Comparison of ENCODE assay signal across 8 cellular contexts in genomic region chr3:52831500-52832301, GRCh38. TPM values are rescaled to one million over a fixed set of nuclear protein-coding genes. Genes with fewer than 3 reads are reported as not detected.
DNase-seq lines count a peak whose midpoint lies in the region; ATAC-seq, FAIRE-seq and TF ChIP-seq lines count a peak whose summit lies in the region.

No MANE protein-coding gene starts in this region.

- H3K9me3 Mint-ChIP-seq in progenitor cell of endocrine pancreas (ENCODE audit: low read depth), result no peaks in the 10 kb centered on the region

- POLR2A ChIA-PET in HCT116 (lab: Charles Lee) (no interaction called here), RWPE1 (lab: Yijun Ruan, JAX; ENCODE audit: low non-redundant PET) (no interaction called here)

- H3K4me3 ChIP-seq in HCT116 (replicated peaks in 1 of 2; ENCODE audit: low read depth in 1 of 2, low read length in 2 of 2), result peak overlapping the region; percentile 4 to 32; a peak in 2 of 4 replicates
- H3K4me3 ChIP-seq in small intestine (ENCODE audit: low read depth in 1 of 2, low read length in 2 of 2), result no peak overlapping the region
- no peak overlapping the region for H3K4me3 ChIP-seq in MM.1S (ENCODE audit: low read length)

- DNase-seq in HCT116 (ENCODE audit: low read depth, low spot score) (peak; percentile 68), RWPE1 (ENCODE audit: low spot score) (peak; percentile 60), fibroblast of peridontal ligament (ENCODE audit: extremely low read depth) (peak; percentile 72), small intestine (peak; percentile 66), progenitor cell of endocrine pancreas (ENCODE audit: low spot score, unreplicated experiment) (no peak), MM.1S (no peak)
- DNase-seq in NK-92 treated with Interleukin-12 subunit alpha and Interleukin-12 subunit beta, amount 100 ng/mL, for 24 hours (lab: John Stamatoyannopoulos, UW), result no peak

- WGBS in small intestine, 3 donors, result 32 to 53% (median 46%) methylated on average over 21 of the region's 21 CpGs

- RAD21 ChIA-PET in HCT116 (lab: Charles Lee; ENCODE audit: low non-redundant PET in 1 of 2, low total read pairs in 2 of 2, uncharacterized antibody in 2 of 2, unreplicated experiment in 2 of 2), result interaction anchor here in 1 of 2 experiments (1.1 kb wide), 1 partner anchor 12 kb away, joined by 3 read pairs; no protein-coding TSS in a partner anchor

- H3K27ac ChIP-seq in HCT116 (ENCODE audit: low read depth, low read length) (peak overlapping the region; percentile 21; the same call in 1 of the 2 replicates), RWPE1 (peak overlapping the region; percentile 55), small intestine (ENCODE audit: low read depth in 1 of 2, low read length in 1 of 2) (no peak overlapping the region), MM.1S (ENCODE audit: low read length) (no peak overlapping the region)

- TF ChIP-seq POLR2A in HCT116 (IDR thresholded peaks at IDR 0.05; ENCODE audit: borderline replicate concordance, extremely low read depth, insufficient read depth, insufficient read length), result no peak

- H3K4me1 Mint-ChIP-seq in progenitor cell of endocrine pancreas (ENCODE audit: low read depth), result peaks cover 14% of the 10 kb centered on the region

- no TSS peak for BruUV-seq in HCT116 (replicated peaks; lab: Mats Ljungman, UMichigan)

- peak overlapping the region; percentile 77 for H3K4me2 ChIP-seq in HCT116 (ENCODE audit: low read length)
- no peak overlapping the region for H3K4me2 ChIP-seq in MM.1S (ENCODE audit: low read depth, low read length)

- ATAC-seq in HCT116 (peak; percentile 87), GM18907 (IDR thresholded peaks at IDR 0.05; ENCODE audit: unreplicated experiment) (no peak)

- TF ChIP-seq CTCF in HCT116 (IDR thresholded peaks at IDR 0.05 in 2 of 3, conservative IDR thresholded peaks at IDR 0.05 in 1 of 3; ENCODE audit: borderline replicate concordance in 1 of 3, insufficient read depth in 1 of 3, low read depth in 2 of 3, low read length in 2 of 3) (no peak), RWPE1 (conservative IDR thresholded peaks at IDR 0.05; ENCODE audit: low read depth) (no peak), progenitor cell of endocrine pancreas (IDR thresholded peaks at IDR 0.05; ENCODE audit: unreplicated experiment) (no peak), MM.1S (IDR thresholded peaks at IDR 0.05; ENCODE audit: low read length) (no peak)

- peak overlapping the region; percentile 29 for H3K9ac ChIP-seq in HCT116 (ENCODE audit: low read length)
- no peak overlapping the region for H3K9ac ChIP-seq in MM.1S (ENCODE audit: low read length)

- H3K27me3 ChIP-seq in HCT116 (ENCODE audit: insufficient read depth, low read length) (no peaks in the 10 kb centered on the region), small intestine (ENCODE audit: control insufficient read depth in 2 of 2, insufficient read depth in 2 of 2, low read length in 2 of 2) (no peaks in the 10 kb centered on the region), MM.1S (replicated peaks; ENCODE audit: insufficient read depth, low read length) (no peaks in the 10 kb centered on the region)

- H3K9me2 ChIP-seq in HCT116 (ENCODE audit: insufficient read depth) (no peaks in the 10 kb centered on the region), MM.1S (replicated peaks; ENCODE audit: insufficient read depth, low read length) (no peaks in the 10 kb centered on the region)

- intact Hi-C loops in HCT116 (cut with micrococcal nuclease), result no loop called here

- H3K36me3 ChIP-seq in HCT116 (ENCODE audit: control insufficient read depth in 1 of 2, insufficient read depth in 2 of 2, low read length in 2 of 2), result no peaks in the 10 kb centered on the region
- no peaks in the 10 kb centered on the region for H3K36me3 ChIP-seq in small intestine (ENCODE audit: control insufficient read depth in 2 of 2, insufficient read depth in 2 of 2, low read length in 2 of 2)
- no peaks in the 10 kb centered on the region for H3K36me3 ChIP-seq in MM.1S (replicated peaks; ENCODE audit: insufficient read depth, low read length)

- no peak overlapping the region for H3K4me3 Mint-ChIP-seq in progenitor cell of endocrine pancreas (ENCODE audit: low read depth)

- TF ChIP-seq RAD21 in HCT116 (IDR thresholded peaks at IDR 0.05; ENCODE audit: low read depth), result no peak

- H3F3A ChIP-seq in MM.1S (ENCODE audit: insufficient read depth, low read length), result no peaks in the 10 kb centered on the region

- no peaks in the 10 kb centered on the region for H3K27me3 Mint-ChIP-seq in progenitor cell of endocrine pancreas

- CTCF ChIA-PET in HCT116 (lab: Charles Lee) (interaction anchor here (1.1 to 1.9 kb wide), 2 partner anchors 11 to 33 kb away, joined by 3 to 11 read pairs; no protein-coding TSS in a partner anchor), RWPE1 (lab: Yijun Ruan, JAX) (no interaction called here)

- H3K27ac Mint-ChIP-seq in progenitor cell of endocrine pancreas, result no peak overlapping the region

- no peak overlapping the region for H2AFZ ChIP-seq in HCT116 (ENCODE audit: low read depth, low read length, poor library complexity, severe bottlenecking)
- no peak overlapping the region for H2AFZ ChIP-seq in MM.1S (ENCODE audit: low read length)

- H3K79me2 ChIP-seq in HCT116 (ENCODE audit: insufficient read depth, low read length), result no peaks in the 10 kb centered on the region
- no peaks in the 10 kb centered on the region for H3K79me2 ChIP-seq in MM.1S (ENCODE audit: low read length)

- FAIRE-seq in small intestine (lab: Jason Lieb, UNC), result no peak

- H3K36me3 Mint-ChIP-seq in progenitor cell of endocrine pancreas (ENCODE audit: insufficient read depth), result no peaks in the 10 kb centered on the region

- H3K9me3 ChIP-seq in HCT116 (ENCODE audit: control insufficient read depth in 1 of 2, insufficient read depth in 1 of 2, low read depth in 1 of 2, low read length in 2 of 2) (no peaks in the 10 kb centered on the region), small intestine (ENCODE audit: control insufficient read depth, low read depth) (no peaks in the 10 kb centered on the region), MM.1S (replicated peaks; ENCODE audit: insufficient read depth, low read length) (no peaks in the 10 kb centered on the region)

- H3K4me1 ChIP-seq in HCT116 (ENCODE audit: control insufficient read depth in 1 of 2, insufficient read depth in 2 of 2, low read length in 2 of 2), result peaks cover 20 to 22% of the 10 kb centered on the region in 2 experiments
- H3K4me1 ChIP-seq in small intestine (ENCODE audit: control insufficient read depth in 2 of 2, insufficient read depth in 1 of 2, low read depth in 1 of 2, low read length in 1 of 2), result no peaks in the 10 kb centered on the region
- no peaks in the 10 kb centered on the region for H3K4me1 ChIP-seq in MM.1S (ENCODE audit: low read length)

- H4K20me1 ChIP-seq in HCT116 (ENCODE audit: insufficient read depth), result no peaks in the 10 kb centered on the region
- no peaks in the 10 kb centered on the region for H4K20me1 ChIP-seq in MM.1S (ENCODE audit: insufficient read depth, low read length)

TF ChIP-seq in HCT116, 20 proteins besides CTCF, POLR2A, EP300 and RAD21 (continues in another document):
- TF ChIP-seq POLR2AphosphoS5 (IDR thresholded peaks at IDR 0.05; ENCODE audit: low read depth, low read length), result peak; percentile 57
- no peak for TF ChIP-seq ZNF274 (IDR thresholded peaks at IDR 0.05; ENCODE audit: low read depth, low read length)
- TF ChIP-seq CEBPB (IDR thresholded peaks at IDR 0.05; ENCODE audit: low read depth), result no peak
- no peak for TF ChIP-seq SIN3A (IDR thresholded peaks at IDR 0.05; ENCODE audit: low read depth)
- TF ChIP-seq TCF7L2 (IDR thresholded peaks at IDR 0.05; ENCODE audit: borderline replicate concordance, extremely low read depth, insufficient read depth, insufficient read length), result peak; percentile 56
- no peak for TF ChIP-seq YY1 (IDR thresholded peaks at IDR 0.05; ENCODE audit: extremely low read depth, insufficient replicate concordance, low read depth, low read length)
- TF ChIP-seq MAX (IDR thresholded peaks at IDR 0.05), result no peak
- TF ChIP-seq EGR1 (IDR thresholded peaks at IDR 0.05; ENCODE audit: low read depth), result no peak
- TF ChIP-seq ELF1 (IDR thresholded peaks at IDR 0.05; ENCODE audit: borderline replicate concordance, low read depth), result no peak
- no peak for TF ChIP-seq EZH2phosphoT487 (IDR thresholded peaks at IDR 0.05; ENCODE audit: borderline replicate concordance)
- no peak for TF ChIP-seq ZFX (IDR thresholded peaks at IDR 0.05)
- TF ChIP-seq SRF (IDR thresholded peaks at IDR 0.05; ENCODE audit: low read depth), result no peak

RNA-seq across cellular contexts. Expression of gene ITIH4, which starts 1.2 kb away (rescaled TPM):
- 4.1 TPM for total RNA-seq in HCT116 (2021; ENCODE audit: unreplicated experiment)
- 1.0 and 3.4 TPM in 2 replicates for polyA plus RNA-seq in HCT116 (2012)
- polyA plus RNA-seq in small intestine, result 1 to 10 TPM in 2 of 3 donors, under 1 TPM in 1; 0.67 to 4.9 (median 2.7) TPM
- total RNA-seq in progenitor cell of endocrine pancreas, result 2.9 and 9.7 TPM in 2 replicates

RNA-seq across cellular contexts. Expression of gene MUSTN1, which starts 3.1 kb away (rescaled TPM):
- total RNA-seq in HCT116 (2021; ENCODE audit: unreplicated experiment), result 0.44 TPM
- 1.1 and 3.1 TPM in 2 replicates for polyA plus RNA-seq in HCT116 (2012)
- 10 to 100 TPM in 1 of 3 donors, 1 to 10 TPM in 2; 5.4 to 32.3 (median 9.4) TPM for polyA plus RNA-seq in small intestine
- total RNA-seq in progenitor cell of endocrine pancreas, result not detected in 2 replicates

RNA-seq across cellular contexts. Expression of gene ITIH3, which starts 37.1 kb away (rescaled TPM):
- 0.44 TPM for total RNA-seq in HCT116 (2021; ENCODE audit: unreplicated experiment)
- 0.08 TPM in 1 of 2 replicates, not detected in the other for polyA plus RNA-seq in HCT116 (2012)
- polyA plus RNA-seq in small intestine, result 1 to 10 TPM in 1 of 3 donors, not detected in 2; 1.8 TPM
- total RNA-seq in progenitor cell of endocrine pancreas, result 0.87 and 1.2 TPM in 2 replicates

RNA-seq across cellular contexts. Expression of gene ITIH1, which starts 54.3 kb away (rescaled TPM):
- total RNA-seq in HCT116 (2021; ENCODE audit: unreplicated experiment), result 0.37 TPM
- polyA plus RNA-seq in HCT116 (2012), result not detected in 2 replicates
- under 1 TPM in 1 of 3 donors, not detected in 2; 0.13 TPM for polyA plus RNA-seq in small intestine
- 11.3 and 14.1 TPM in 2 replicates for total RNA-seq in progenitor cell of endocrine pancreas

Comparison
In these comparisons a context has a peak if more than half of its experiments do, and no peak if none do; other contexts are left out.
1. DNase-seq: peak in HCT116 (single experiment), RWPE1 (single experiment), fibroblast of peridontal ligament (single experiment) and small intestine (single experiment); none in NK-92 treated with Interleukin-12 subunit alpha and Interleukin-12 subunit beta, amount 100 ng/mL, for 24 hours (single experiment), progenitor cell of endocrine pancreas (single experiment) and MM.1S (single experiment).
2. H3K27ac ChIP-seq: peak in HCT116 (single experiment) and RWPE1 (single experiment); none in small intestine (0 of 2) and MM.1S (single experiment).
3. H3K4me3 ChIP-seq: peak in HCT116 (2 of 2); none in small intestine (0 of 2) and MM.1S (single experiment).